In genomic region chr1:2431503-2431902, GRCh38 we compare ENCODE assay signal across 15 cellular contexts.
"Had no signal": no experiment of that assay in that cellular context is flagged by ENCODE, and none has a peak within 500 bp of the region (broad histone marks: within the 10 kb centered on the region; RNA-seq: fewer than 3 reads in every experiment).

No MANE protein-coding gene starts in this region.

- H3K4me1 ChIP-seq: adrenal gland, stomach, upper lobe of right lung had no signal

- H3K4me3 ChIP-seq: adrenal gland, stomach, thoracic aorta, upper lobe of right lung had no signal

- DNase-seq: activated CD4-positive, alpha-beta memory T cell treated with anti-CD3 and anti-CD28 coated beads for 36 hours; activated CD4-positive, alpha-beta T cell treated with anti-CD3 and anti-CD28 coated beads for 36 hours; activated CD8-positive, alpha-beta memory T cell treated with anti-CD3 and anti-CD28 coated beads, Interleukin-2, amount 10 ng/mL, durations not matched to agents 7 days and 5 days; activated naive CD4-positive, alpha-beta T cell treated with anti-CD3 and anti-CD28 coated beads, Interleukin-2, amount 50 U/mL, for 16 hours; activated T-cell treated with anti-CD3 and anti-CD28 coated beads, Interleukin-2, amount 50 U/mL, for 24 hours; adrenal gland; central memory CD4-positive, alpha-beta T cell; cortex of kidney; effector CD4-positive, alpha-beta T cell; head of caudate nucleus; immature natural killer cell; stomach; upper lobe of right lung had no signal

- H3K9me3 ChIP-seq: adrenal gland, thoracic aorta, upper lobe of right lung had no signal

- H3K36me3 ChIP-seq: adrenal gland, stomach, thoracic aorta, upper lobe of right lung had no signal

- ATAC-seq: activated CD4-positive, alpha-beta T cell treated with anti-CD3 and anti-CD28 coated beads for 36 hours; activated CD8-positive, alpha-beta memory T cell treated with anti-CD3 and anti-CD28 coated beads, Interleukin-2, amount 10 ng/mL, durations not matched to agents 7 days and 5 days; sciatic nerve; upper lobe of right lung had no signal

- H3K27ac ChIP-seq: adrenal gland, stomach, thoracic aorta, upper lobe of right lung had no signal
